ENCODE assay signal across 16 cellular contexts in genomic region chr5:159905496-159905895, GRCh38. TPM values are rescaled to one million over a fixed set of nuclear protein-coding genes. Genes with fewer than 3 reads are reported as not detected.
A peak's percentile ranks its signal among the peaks of the same experiment; 100 is the strongest.
DNase-seq lines count a peak whose midpoint lies in the region; ATAC-seq and TF ChIP-seq lines count a peak whose summit lies in the region.
"Had no signal": no experiment of that assay in that cellular context is flagged by ENCODE, and none has a peak within 500 bp of the region (broad histone marks: within the 10 kb centered on the region; RNA-seq: fewer than 3 reads in every experiment).

No MANE protein-coding gene starts in this region.

- ATAC-seq in left lung (peak; percentile 42), HG03196 (IDR thresholded peaks at IDR 0.05; ENCODE audit: unreplicated experiment) (no peak)
- ATAC-seq: gastroesophageal sphincter; naive thymus-derived CD8-positive, alpha-beta T cell; Right ventricle myocardium inferior had no signal

- peaks cover 34% of the 10 kb centered on the region for H3K36me3 Mint-ChIP-seq in Calu3 (ENCODE audit: insufficient read depth, unreplicated experiment)
- H3K36me3 Mint-ChIP-seq: naive thymus-derived CD8-positive, alpha-beta T cell had no signal

- H3K9ac ChIP-seq in adipocyte (ENCODE audit: low read length) = no peak overlapping the region

- H3K27ac ChIP-seq in left lung = no peak overlapping the region
- H3K27ac ChIP-seq: gastroesophageal sphincter, tibial nerve had no signal

- CTCF ChIA-PET in Calu3 (lab: Charles Lee) = interaction anchor here (0.6 to 1.2 kb wide), 5 partner anchors 12 to 460 kb away, joined by 3 to 5 read pairs (median 4); no protein-coding TSS in a partner anchor

- intact Hi-C loops in Calu3 (cut with micrococcal nuclease; ENCODE audit: unreplicated experiment) (loop anchor here (2.0 kb wide), 1 partner anchor 73 kb away; no protein-coding TSS in a partner anchor), left lung (cut with DNase I) (no loop called here)

- no peaks in the 10 kb centered on the region for H3K27me3 ChIP-seq in adipocyte (replicated peaks; ENCODE audit: control insufficient read depth, insufficient read depth, low read length)
- peaks cover 0 to 4% of the 10 kb centered on the region in 2 donors for H3K27me3 ChIP-seq in left lung
- H3K27me3 ChIP-seq: tibial nerve had no signal

- no peaks in the 10 kb centered on the region for H3K9me3 Mint-ChIP-seq in Calu3 (ENCODE audit: low read depth, unreplicated experiment)
- H3K9me3 Mint-ChIP-seq: naive thymus-derived CD8-positive, alpha-beta T cell had no signal

- BruUV-seq in Calu3 (replicated peaks; lab: Mats Ljungman, UMichigan) = no TSS peak

- H3K4me1 ChIP-seq in adipocyte (ENCODE audit: control insufficient read depth, insufficient read depth, low read length) (peaks cover 63% of the 10 kb centered on the region), left lung (no peaks in the 10 kb centered on the region)
- H3K4me1 ChIP-seq: gastroesophageal sphincter had no signal

- no peaks in the 10 kb centered on the region for H3K27me3 Mint-ChIP-seq in Calu3 (ENCODE audit: unreplicated experiment)

- H3K4me3 ChIP-seq in Jurkat, Clone E6-1 (ENCODE audit: low read length) = no peak overlapping the region
- H3K4me3 ChIP-seq in adipocyte (ENCODE audit: low read length) (no peak overlapping the region), left lung (no peak overlapping the region)
- H3K4me3 ChIP-seq: gastroesophageal sphincter, tibial nerve had no signal

- H3K36me3 ChIP-seq in adipocyte (ENCODE audit: control insufficient read depth, insufficient read depth, low read length, severe bottlenecking) (no peaks in the 10 kb centered on the region), left lung (no peaks in the 10 kb centered on the region)
- H3K36me3 ChIP-seq: gastroesophageal sphincter, tibial nerve had no signal

- H3K9me3 ChIP-seq in adipocyte (ENCODE audit: control insufficient read depth, low read length) = no peaks in the 10 kb centered on the region
- no peaks in the 10 kb centered on the region for H3K9me3 ChIP-seq in left lung
- H3K9me3 ChIP-seq: gastroesophageal sphincter, tibial nerve had no signal

- no peak for TF ChIP-seq CTCF in Calu3 (IDR thresholded peaks at IDR 0.05; ENCODE audit: unreplicated experiment)
- TF ChIP-seq CTCF in left lung (IDR thresholded peaks at IDR 0.05) = no peak
- no peak for TF ChIP-seq CTCF in GM10266 (IDR thresholded peaks at IDR 0.05; ENCODE audit: control insufficient read depth, insufficient read depth, low read depth, missing control alignments)
- TF ChIP-seq CTCF in GM20000 (IDR thresholded peaks at IDR 0.05; ENCODE audit: extremely low read depth, missing control alignments) = no peak

- peaks cover 80% of the 10 kb centered on the region for H3K4me1 Mint-ChIP-seq in Calu3 (ENCODE audit: low read depth, unreplicated experiment)

- H3K4me3 Mint-ChIP-seq in Calu3 (ENCODE audit: low read depth, unreplicated experiment) = peak overlapping the region; percentile 3
- H3K4me3 Mint-ChIP-seq: naive thymus-derived CD8-positive, alpha-beta T cell had no signal

- H3K27ac Mint-ChIP-seq in Calu3 (ENCODE audit: unreplicated experiment) = peak overlapping the region; percentile 85
- H3K27ac Mint-ChIP-seq: naive thymus-derived CD8-positive, alpha-beta T cell had no signal

- DNase-seq in Calu3 (peak; percentile 87), adipocyte (ENCODE audit: low read depth) (peak; percentile 73), left lung (no peak), NCI-H524 (lab: John Stamatoyannopoulos, UW) (no peak), GM10266 (ENCODE audit: extremely low spot score) (no peak), GM20000 (ENCODE audit: low spot score) (no peak)
- peak; percentile 18 for DNase-seq in Jurkat, Clone E6-1 (ENCODE audit: low read depth, low spot score)
- DNase-seq: activated CD4-positive, alpha-beta T cell treated with anti-CD3 and anti-CD28 coated beads, Interleukin-2, amount 50 U/mL, for 1 hour; amygdala; DMS153; naive thymus-derived CD8-positive, alpha-beta T cell; stimulated activated CD4-positive, alpha-beta T cell treated with anti-CD3 and anti-CD28 coated beads, Interleukin-2, amount 100 ng/mL, for 24 hours had no signal

RNA-seq across cellular contexts. Expression of gene ADRA1B, which starts 10.8 kb away (rescaled TPM):
- 3.7 and 10.9 TPM in 2 replicates for total RNA-seq in Calu3 (2022)
- polyA plus RNA-seq in Jurkat, Clone E6-1 (2012; ENCODE audit: insufficient read depth, insufficient read length) = not detected
- total RNA-seq in left lung = 1 to 10 TPM; 1.5 to 2.5 TPM
- total RNA-seq: naive thymus-derived CD8-positive, alpha-beta T cell had no signal
- polyA plus RNA-seq: naive thymus-derived CD8-positive, alpha-beta T cell had no signal

Comparison
In these comparisons a context has a peak if more than half of its experiments do, and no peak if none do; other contexts are left out.
1. DNase-seq: peak in Calu3 (single experiment), Jurkat, Clone E6-1 (single experiment) and adipocyte (single experiment); none in left lung (0 of 2), NCI-H524 (0 of 2), GM10266 (single experiment) and GM20000 (single experiment).